Comparison of ENCODE assay signal across 8 cellular contexts in the genomic region with DNA sequence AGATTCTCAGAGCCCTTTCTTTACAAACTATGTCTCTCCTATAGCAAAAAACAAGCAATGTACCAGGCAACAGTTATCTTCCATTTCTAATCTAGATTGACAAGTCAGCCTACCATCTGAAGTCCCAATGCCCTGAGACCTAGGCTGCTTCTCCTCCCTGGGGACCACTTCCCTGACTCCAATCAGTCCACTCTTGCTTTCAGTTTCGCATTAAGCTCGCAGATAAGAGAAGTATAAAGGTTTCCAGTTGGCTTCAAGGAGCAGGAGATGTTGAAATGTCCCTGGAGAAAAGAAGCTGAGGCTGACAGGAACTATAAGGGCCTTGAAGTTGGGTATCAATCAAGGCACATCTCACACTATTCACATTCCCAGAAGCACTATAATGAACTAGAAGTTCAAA. TPM values are rescaled to one million over a fixed set of nuclear protein-coding genes. Genes with fewer than 3 reads are reported as not detected.
DNase-seq lines count a peak whose midpoint lies in the region; ATAC-seq lines count a peak whose summit lies in the region.

No MANE protein-coding gene starts in this region.

- no peaks in the 10 kb centered on the region for H3K36me3 ChIP-seq in H7 (replicated peaks; ENCODE audit: control insufficient read depth, insufficient read depth, low read length)

- no peaks in the 10 kb centered on the region for H3K27me3 ChIP-seq in H7 (ENCODE audit: control insufficient read depth, insufficient read depth, low read length)

- no peaks in the 10 kb centered on the region for H3K36me3 Mint-ChIP-seq in naive B cell

- no peaks in the 10 kb centered on the region for H3K27me3 Mint-ChIP-seq in naive B cell

- H3K4me3 Mint-ChIP-seq in naive B cell, result peak overlapping the region in 6 of 8 donors; percentile 11 to 83 (median 72)

- peaks cover 24 to 44% (median 34%) of the 10 kb centered on the region in 3 donors for H3K4me1 Mint-ChIP-seq in naive B cell

- peaks cover 0 to 2% (median 0%) of the 10 kb centered on the region in 7 donors for H3K9me3 Mint-ChIP-seq in naive B cell

- H3K27ac Mint-ChIP-seq in naive B cell, result peak overlapping the region; percentile 36 to 91 (median 76)

- DNase-seq in SK-MEL-5 (ENCODE audit: low read depth, low spot score) (peak; percentile 55), naive B cell (peak; percentile 24), RKO (ENCODE audit: low spot score) (no peak), NCI-H1092 treated with DMSO at 0.1 percent for 48 hours (lab: John Stamatoyannopoulos, UW) (no peak), H7 (no peak), NCI-H1417 treated with DMSO at 0.1 percent for 48 hours (lab: John Stamatoyannopoulos, UW) (no peak)

- ATAC-seq in GM18511 (IDR thresholded peaks at IDR 0.05; ENCODE audit: unreplicated experiment), result peak; percentile 65
- ATAC-seq in HG02763 (IDR thresholded peaks at IDR 0.05; ENCODE audit: unreplicated experiment), result peak; percentile 73
- ATAC-seq in naive B cell (ENCODE audit: low read depth in 2 of 2), result peak; percentile 67 to 70

- in situ Hi-C loops in SK-MEL-5 (cut with HindIII; ENCODE audit: low pct_unique_long_range_greater_than_20kb, low sequenced_read_pairs), result loop anchor here (25.0 kb wide), 1 partner anchor 521 kb away; the partner anchor contains the start of gene CAVIN4

- H3K4me3 ChIP-seq in H7 (ENCODE audit: insufficient read depth, low read depth, low read length), result no peak overlapping the region

RNA-seq across cellular contexts. Expression of gene ERP44, which starts 32.3 kb away (rescaled TPM):
- 29.5 and 30.1 TPM in 2 replicates for total RNA-seq in SK-MEL-5 (2014; rRNA removed; shearing (Covaris generic))
- 30.2 and 33.3 TPM in 2 replicates for polyA plus RNA-seq in SK-MEL-5 (2015; cell fraction: cytosol; rRNA removed)
- polyA plus RNA-seq in SK-MEL-5 (2015; cell fraction: nucleus; rRNA removed), result 13.5 and 15.6 TPM in 2 replicates
- 10 to 100 TPM; 71.9 to 88.2 (median 76.9) TPM for polyA plus RNA-seq in naive B cell (ENCODE audit: low read depth in 6 of 6)
- 14.8 and 16.3 TPM in 2 replicates for total RNA-seq in H7 (2014; rRNA removed; shearing (Covaris generic))

RNA-seq across cellular contexts. Expression of gene INVS, which starts 32.5 kb away (rescaled TPM):
- total RNA-seq in SK-MEL-5 (2014; rRNA removed; shearing (Covaris generic)), result 28.3 and 34.4 TPM in 2 replicates
- 18.3 and 27.3 TPM in 2 replicates for polyA plus RNA-seq in SK-MEL-5 (2015; cell fraction: cytosol; rRNA removed)
- polyA plus RNA-seq in SK-MEL-5 (2015; cell fraction: nucleus; rRNA removed), result 45.8 and 57.2 TPM in 2 replicates
- 10 to 100 TPM in 3 of 6 donors, 1 to 10 TPM in 3; 1.5 to 14.5 (median 10.0) TPM for polyA plus RNA-seq in naive B cell (ENCODE audit: low read depth in 6 of 6)
- 9.4 and 13.3 TPM in 2 replicates for total RNA-seq in H7 (2014; rRNA removed; shearing (Covaris generic))

Comparison
In these comparisons a context has a peak if more than half of its experiments do, and no peak if none do; other contexts are left out.
1. DNase-seq: peak in SK-MEL-5 (single experiment) and naive B cell (single experiment); none in RKO (single experiment), NCI-H1092 treated with DMSO at 0.1 percent for 48 hours (single experiment), H7 (single experiment) and NCI-H1417 treated with DMSO at 0.1 percent for 48 hours (single experiment).
2. Peak in every context shown above with its lines, with median percentiles within 50 percentile points of each other: ATAC-seq.